ENCODE assay signal across 13 cellular contexts in the genomic region with DNA sequence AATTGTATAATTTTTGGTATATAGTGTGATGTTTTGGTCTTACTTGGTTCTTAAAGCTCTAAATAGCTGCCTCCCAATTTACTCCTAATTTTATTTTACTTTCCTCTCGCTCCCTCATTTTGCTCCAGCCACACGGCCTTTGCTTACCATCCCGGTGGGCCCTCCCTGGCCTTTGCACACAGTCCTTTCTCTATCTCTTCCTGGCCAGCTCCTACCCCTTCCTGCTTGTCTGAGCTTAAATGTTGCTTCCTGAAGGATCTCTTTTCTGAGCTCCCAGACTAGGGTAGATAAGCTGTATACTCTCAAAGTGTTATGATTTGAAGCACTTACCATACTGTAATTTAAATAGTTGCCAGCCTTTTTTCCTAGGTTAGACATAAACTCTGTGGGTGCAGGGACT.
"Had no signal": no experiment of that assay in that cellular context is flagged by ENCODE, and none has a peak within 500 bp of the region (broad histone marks: within the 10 kb centered on the region; RNA-seq: fewer than 3 reads in every experiment).

No MANE protein-coding gene starts in this region.

- H3K27me3 ChIP-seq: left lung, pancreas, tibial artery, uterus had no signal

- H3K4me3 ChIP-seq: left lung, pancreas, smooth muscle cell, tibial artery, uterus had no signal

- H3K4me1 ChIP-seq: uterus had no signal

- H3K9me3 Mint-ChIP-seq: activated CD8-positive, alpha-beta T cell treated with anti-CD3 and anti-CD28 coated beads for 36 hours; activated naive CD4-positive, alpha-beta T cell treated with anti-CD3 and anti-CD28 coated beads, Interleukin-2, amount 10 ng/mL, durations not matched to agents 7 days and 5 days; activated T-helper 2 cell treated with anti-CD3 and anti-CD28 coated beads, Interferon-gamma antibody, Interleukin-2, Interleukin-4, amounts not matched to agents 10 μg/mL and 5 μg/mL and 100 μg/mL, durations not matched to agents 14 hours and 24 hours and 36 hours; dendritic cell treated with granulocyte-macrophage colony-stimulating factor and Interleukin-4, amounts not matched to agents 40 ng/mL and 50 ng/mL, for 4 days had no signal

- H3K9me3 ChIP-seq: left lung, pancreas, tibial artery, uterus had no signal

- ATAC-seq: activated CD8-positive, alpha-beta T cell treated with anti-CD3 and anti-CD28 coated beads for 36 hours; left lung; pancreas had no signal

- DNase-seq: activated CD4-positive, alpha-beta T cell treated with anti-CD3 and anti-CD28 coated beads for 4 hours; activated CD8-positive, alpha-beta memory T cell treated with anti-CD3 and anti-CD28 coated beads, Interleukin-2, amount 50 U/mL, for 4 hours; activated CD8-positive, alpha-beta T cell treated with anti-CD3 and anti-CD28 coated beads for 36 hours; activated naive CD4-positive, alpha-beta T cell treated with anti-CD3 and anti-CD28 coated beads, Interleukin-2, amount 10 ng/mL, durations not matched to agents 7 days and 5 days; left lung; pancreas; retina; tibial artery; uterus; WERI-Rb-1 had no signal

- H3K27me3 Mint-ChIP-seq: activated CD8-positive, alpha-beta T cell treated with anti-CD3 and anti-CD28 coated beads for 36 hours; activated naive CD4-positive, alpha-beta T cell treated with anti-CD3 and anti-CD28 coated beads, Interleukin-2, amount 10 ng/mL, durations not matched to agents 7 days and 5 days; dendritic cell treated with granulocyte-macrophage colony-stimulating factor and Interleukin-4, amounts not matched to agents 40 ng/mL and 50 ng/mL, for 4 days had no signal

- H3K36me3 ChIP-seq: pancreas, tibial artery, uterus, WERI-Rb-1 had no signal

- H3K4me3 Mint-ChIP-seq: activated CD8-positive, alpha-beta T cell treated with anti-CD3 and anti-CD28 coated beads for 36 hours; activated naive CD4-positive, alpha-beta T cell treated with anti-CD3 and anti-CD28 coated beads, Interleukin-2, amount 10 ng/mL, durations not matched to agents 7 days and 5 days; dendritic cell treated with granulocyte-macrophage colony-stimulating factor and Interleukin-4, amounts not matched to agents 40 ng/mL and 50 ng/mL, for 4 days had no signal

- H3K27ac Mint-ChIP-seq: activated CD8-positive, alpha-beta T cell treated with anti-CD3 and anti-CD28 coated beads for 36 hours; activated naive CD4-positive, alpha-beta T cell treated with anti-CD3 and anti-CD28 coated beads, Interleukin-2, amount 10 ng/mL, durations not matched to agents 7 days and 5 days; activated T-helper 2 cell treated with anti-CD3 and anti-CD28 coated beads, Interferon-gamma antibody, Interleukin-2, Interleukin-4, amounts not matched to agents 10 μg/mL and 5 μg/mL and 100 μg/mL, durations not matched to agents 14 hours and 24 hours and 36 hours; dendritic cell treated with granulocyte-macrophage colony-stimulating factor and Interleukin-4, amounts not matched to agents 40 ng/mL and 50 ng/mL, for 4 days had no signal

- FAIRE-seq: pancreas had no signal
